Comparison of ENCODE assay signal across 8 cellular contexts in the genomic region with DNA sequence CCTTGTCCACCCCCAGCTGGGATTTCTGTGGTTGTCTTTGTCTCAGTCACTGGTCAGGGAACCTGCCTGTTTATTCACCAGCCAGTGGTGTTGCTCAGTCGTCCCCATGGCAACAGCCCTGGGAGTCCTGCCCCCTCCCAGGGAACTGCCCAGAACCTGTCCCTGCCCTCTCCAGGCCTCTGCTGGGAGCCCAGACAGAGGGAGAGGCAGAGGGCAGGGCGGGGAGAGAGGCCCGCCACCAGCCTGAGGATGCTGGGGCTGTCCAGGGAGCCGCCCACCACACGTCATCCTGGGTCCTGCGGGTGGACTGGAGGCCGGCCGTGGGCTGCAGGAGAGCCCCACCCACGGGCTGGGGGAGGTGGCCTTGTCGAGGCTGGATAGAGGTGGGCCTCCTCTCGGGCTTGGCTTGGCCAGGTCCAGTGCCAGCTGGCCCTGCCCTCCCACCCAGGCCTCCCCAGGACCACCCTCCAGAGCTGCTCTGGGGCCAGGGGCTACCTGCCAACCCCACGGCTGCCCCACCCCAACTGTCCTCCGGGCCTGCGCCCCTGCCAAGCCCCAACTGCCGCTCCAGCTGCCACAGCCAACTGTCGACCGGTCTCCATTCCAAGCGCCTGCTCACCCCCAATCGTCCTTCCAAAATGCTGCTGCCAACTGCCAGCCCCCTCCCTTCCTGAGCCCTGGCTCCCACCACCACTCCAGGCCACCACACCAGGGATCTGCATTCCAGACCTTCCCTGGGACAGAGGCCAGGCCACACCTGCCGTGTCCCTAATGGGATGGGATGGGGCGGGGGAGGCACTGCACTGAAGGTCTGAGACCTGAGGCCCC. TPM values are rescaled to one million over a fixed set of nuclear protein-coding genes. Genes with fewer than 3 reads are reported as not detected.
A peak's percentile ranks its signal among the peaks of the same experiment; 100 is the strongest.
DNase-seq lines count a peak whose midpoint lies in the region; ATAC-seq and TF ChIP-seq lines count a peak whose summit lies in the region.

No MANE protein-coding gene starts in this region.

- H3K4me3 ChIP-seq in AG04450 (ENCODE audit: low read depth, low read length) (no peak overlapping the region), epithelial cell of proximal tubule (ENCODE audit: low read depth, low read length) (no peak overlapping the region), mesodermal cell (ENCODE audit: extremely low read depth, insufficient read depth, low read length, poor library complexity, severe bottlenecking) (no peak overlapping the region)

- ATAC-seq in HG03571 (IDR thresholded peaks at IDR 0.05; ENCODE audit: unreplicated experiment) (no peak), GM21529 (IDR thresholded peaks at IDR 0.05; ENCODE audit: unreplicated experiment) (no peak)

- CTCF ChIA-PET in AG04450 (lab: Charles Lee) = no interaction called here

- peak; percentile 96 for DNase-seq in AG04450 (ENCODE audit: low read depth, low spot score)
- peak; percentile 96 for DNase-seq in HT-29 (ENCODE audit: low spot score)
- peak; percentile 93 for DNase-seq in SHP77 treated with DMSO at 0.1 percent for 48 hours (lab: John Stamatoyannopoulos, UW)
- DNase-seq in epithelial cell of proximal tubule (ENCODE audit: low read depth) = peak; percentile 49
- DNase-seq in middle frontal gyrus (ENCODE audit: extremely low spot score, low spot score) = no peak

- no peaks in the 10 kb centered on the region for H3K27me3 ChIP-seq in AG04450 (ENCODE audit: control insufficient read depth, insufficient read depth, low read length)

- H3K36me3 ChIP-seq in mesodermal cell (ENCODE audit: control insufficient read depth, insufficient read depth, low read length) = no peaks in the 10 kb centered on the region

- TF ChIP-seq CTCF in AG04450 (IDR thresholded peaks at IDR 0.05; ENCODE audit: low read depth, low read length) = no peak
- TF ChIP-seq CTCF in epithelial cell of proximal tubule (conservative IDR thresholded peaks at IDR 0.05; ENCODE audit: low read depth, low read length) = no peak

- peak overlapping the region; percentile 92 for H3K27ac ChIP-seq in AG04450 (ENCODE audit: low read depth, low read length)
- peak overlapping the region; percentile 80 for H3K27ac ChIP-seq in mesodermal cell (ENCODE audit: low read depth, low read length, severe bottlenecking)

- POLR2A ChIA-PET in AG04450 (lab: Yijun Ruan, JAX) = interaction anchor here (0.6 to 2.5 kb wide), 4 partner anchors 30 to 328 kb away, joined by 5 to 17 read pairs (median 6); a partner anchor contains a TSS

- H3K9me3 ChIP-seq in AG04450 (ENCODE audit: control insufficient read depth, insufficient read depth, low read length) (peaks cover 7% of the 10 kb centered on the region; the same call in 1 of the 2 replicates), mesodermal cell (ENCODE audit: control insufficient read depth, low read length) (no peaks in the 10 kb centered on the region)

- peaks cover 32% of the 10 kb centered on the region for H3K4me1 ChIP-seq in mesodermal cell (ENCODE audit: control insufficient read depth, insufficient read depth, low read length, poor library complexity, severe bottlenecking)

- 50 to 54% methylated on average over 15 of the region's 21 CpGs for WGBS in mesodermal cell (ENCODE audit: insufficient coverage in 2 of 2), 2 experiments

RNA-seq across cellular contexts. Expression of a gene that starts 4.2 kb away (rescaled TPM):
- polyA plus RNA-seq in AG04450 (2011; rRNA removed) = 2.0 and 2.8 TPM in 2 replicates
- polyA minus RNA-seq in AG04450 (2011; rRNA and poly(A)+ RNA removed) = 9.7 and 13.5 TPM in 2 replicates
- 3.3 and 5.3 TPM in 2 replicates for total RNA-seq in HT-29 (2014; rRNA removed; shearing (Covaris generic))
- 0.58 and 0.72 TPM in 2 replicates for total RNA-seq in epithelial cell of proximal tubule
- 18.5 TPM for polyA plus RNA-seq in mesodermal cell (2013, experiment 1 of 2)
- polyA plus RNA-seq in mesodermal cell (2013, experiment 2 of 2) = 15.9 TPM

RNA-seq across cellular contexts. Expression of a gene that starts 26.1 kb away (rescaled TPM):
- not detected in 2 replicates for polyA plus RNA-seq in AG04450 (2011; rRNA removed)
- polyA minus RNA-seq in AG04450 (2011; rRNA and poly(A)+ RNA removed) = not detected in 2 replicates
- total RNA-seq in HT-29 (2014; rRNA removed; shearing (Covaris generic)) = not detected in 2 replicates
- total RNA-seq in epithelial cell of proximal tubule = not detected in 2 replicates
- not detected for polyA plus RNA-seq in mesodermal cell (2013, experiment 1 of 2)
- not detected for polyA plus RNA-seq in mesodermal cell (2013, experiment 2 of 2)

RNA-seq across cellular contexts. Expression of a gene that starts 29.8 kb away (rescaled TPM):
- 202 and 219 TPM in 2 replicates for polyA plus RNA-seq in AG04450 (2011; rRNA removed)
- 103 and 111 TPM in 2 replicates for polyA minus RNA-seq in AG04450 (2011; rRNA and poly(A)+ RNA removed)
- total RNA-seq in HT-29 (2014; rRNA removed; shearing (Covaris generic)) = 151 and 156 TPM in 2 replicates
- 112 and 128 TPM in 2 replicates for total RNA-seq in epithelial cell of proximal tubule
- 103 TPM for polyA plus RNA-seq in mesodermal cell (2013, experiment 1 of 2)
- polyA plus RNA-seq in mesodermal cell (2013, experiment 2 of 2) = 100 TPM

RNA-seq across cellular contexts. Expression of a gene that starts 59.7 kb away (rescaled TPM):
- 36.7 and 40.9 TPM in 2 replicates for polyA plus RNA-seq in AG04450 (2011; rRNA removed)
- polyA minus RNA-seq in AG04450 (2011; rRNA and poly(A)+ RNA removed) = 52.0 and 63.4 TPM in 2 replicates
- 106 and 109 TPM in 2 replicates for total RNA-seq in HT-29 (2014; rRNA removed; shearing (Covaris generic))
- 46.1 and 46.4 TPM in 2 replicates for total RNA-seq in epithelial cell of proximal tubule
- 20.9 TPM for polyA plus RNA-seq in mesodermal cell (2013, experiment 1 of 2)
- 19.1 TPM for polyA plus RNA-seq in mesodermal cell (2013, experiment 2 of 2)
